ENCODE assay signal across 33 cellular contexts in the genomic region with DNA sequence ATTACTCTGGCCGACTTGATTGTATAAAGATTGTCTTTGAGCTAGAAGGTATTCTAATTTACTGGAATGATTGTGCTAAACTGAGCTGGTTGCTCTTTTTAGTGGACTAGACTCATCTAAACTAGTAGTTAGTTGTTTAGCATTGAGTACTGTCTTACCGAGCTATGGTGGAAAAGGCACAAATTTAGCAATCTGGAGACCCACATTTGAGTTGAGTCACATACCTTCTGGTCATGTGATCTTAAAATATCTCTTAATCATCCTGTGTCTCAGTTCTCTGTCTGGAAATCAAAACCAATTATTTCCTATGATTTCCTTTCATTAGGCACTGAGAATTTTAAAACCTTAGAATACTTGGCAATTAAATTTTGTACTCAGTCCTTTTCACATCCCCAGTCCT.
"Had no signal": no experiment of that assay in that cellular context is flagged by ENCODE, and none has a peak within 500 bp of the region (broad histone marks: within the 10 kb centered on the region; RNA-seq: fewer than 3 reads in every experiment).

No MANE protein-coding gene starts in this region.

- H3K4me2 ChIP-seq: PC-9 had no signal

- FAIRE-seq: RCC 7860, TTC549 had no signal

- H3K36me3 ChIP-seq: brain microvascular endothelial cell, SJCRH30 had no signal

- H3K27me3 ChIP-seq: brain microvascular endothelial cell, SJCRH30 had no signal

- ATAC-seq: activated CD8-positive, alpha-beta T cell treated with anti-CD3 and anti-CD28 coated beads for 36 hours; activated T-cell treated with anti-CD3 and anti-CD28 coated beads, Interleukin-2, amount 50 U/mL, for 72 hours; activated T-helper 17 cell treated with anti-CD3 and anti-CD28 coated beads, Interleukin-2, amount 50 U/mL, for 72 hours had no signal

- H3K9me3 ChIP-seq: SJCRH30 had no signal

- DNase-seq: activated CD4-positive, alpha-beta T cell treated with anti-CD3 and anti-CD28 coated beads, Interleukin-2, amount 10 ng/mL, durations not matched to agents 24 days and 14 days; activated CD4-positive, alpha-beta T cell treated with anti-CD3 and anti-CD28 coated beads, Interleukin-2, amount 50 U/mL, for 4 hours; activated CD8-positive, alpha-beta T cell treated with anti-CD3 and anti-CD28 coated beads for 36 hours; activated effector memory CD4-positive, alpha-beta T cell treated with anti-CD3 and anti-CD28 coated beads, Interleukin-2, amount 50 U/mL, for 16 hours; activated naive CD4-positive, alpha-beta T cell; activated naive CD4-positive, alpha-beta T cell treated with anti-CD3 and anti-CD28 coated beads, Interleukin-2, amount 50 U/mL, for 16 hours; activated naive CD8-positive, alpha-beta T cell treated with anti-CD3 and anti-CD28 coated beads for 36 hours; activated T-cell treated with anti-CD3 and anti-CD28 coated beads, Interleukin-2, amount 50 U/mL, for 1 hour; activated T-cell treated with anti-CD3 and anti-CD28 coated beads, Interleukin-2, amount 50 U/mL, for 72 hours; amniotic stem cell; aorta; brain microvascular endothelial cell; IMR-90; Karpas-422; KBM-7; MM.1S; NCI-H1048; NCI-H1436 treated with DMSO at 0.1 percent for 48 hours; NCI-H187; NCI-H2029 treated with DMSO at 0.1 percent for 48 hours; NCI-H2107; NCI-H2171; NCI-H510A; NCI-H526; NCI-H748 treated with DMSO at 0.1 percent for 48 hours; NK-92 treated with Interleukin-12 subunit alpha and Interleukin-12 subunit beta, amount 100 ng/mL, for 24 hours; PC-9; Right ventricle myocardium superior; SJCRH30 had no signal

- H2AFZ ChIP-seq: PC-9 had no signal

- H3K27ac ChIP-seq: brain microvascular endothelial cell, PC-9, SJCRH30, SK-N-MC had no signal

- H3K4me1 ChIP-seq: SJCRH30 had no signal

- H3K4me3 ChIP-seq: PC-9, SJCRH30, SK-N-MC had no signal
